ENCODE assay signal across 8 cellular contexts in genomic region chr20:35541783-35542662, GRCh38. TPM values are rescaled to one million over a fixed set of nuclear protein-coding genes. Genes with fewer than 3 reads are reported as not detected.
DNase-seq lines count a peak whose midpoint lies in the region; ATAC-seq, FAIRE-seq and TF ChIP-seq lines count a peak whose summit lies in the region.

ERGIC3 (plus strand) TSS chr20:35542078; CDS start chr20:35542098, 20 bp downstream.

- H3K9me1 ChIP-seq in keratinocyte (ENCODE audit: control insufficient read depth, extremely low read depth, insufficient read depth, low read length): peaks cover 2% of the 10 kb centered on the region

- peak within 1 kb of the TSS; percentile 82 for H3K4me2 ChIP-seq in keratinocyte (ENCODE audit: control insufficient read depth, extremely low read depth, insufficient read depth, low read depth, low read length)

- dilution Hi-C loops in keratinocyte (cut with MboI; ENCODE audit: extremely low pct_ligation_motif_present, low sequenced_read_pairs): no loop called here

- H2AFZ ChIP-seq in keratinocyte (ENCODE audit: control insufficient read depth, low read length): peak within 1 kb of the TSS; percentile 92

- H3K36me3 ChIP-seq in keratinocyte (ENCODE audit: control insufficient read depth in 2 of 2, extremely low read depth in 1 of 2, insufficient read depth in 2 of 2, low read length in 2 of 2): peaks cover 3 to 7% of the 10 kb centered on the region in 2 experiments

- H3K4me3 ChIP-seq in keratinocyte (ENCODE audit: control insufficient read depth in 2 of 3, extremely low read depth in 1 of 3, insufficient read depth in 2 of 3, low read depth in 1 of 3, low read length in 3 of 3): peak within 1 kb of the TSS; percentile 84 to 93 (median 85)

- peaks cover 13% of the 10 kb centered on the region for H3K4me1 ChIP-seq in keratinocyte (ENCODE audit: control insufficient read depth, extremely low read depth, insufficient read depth, low read length)

- no peaks in the 10 kb centered on the region for H3K27me3 ChIP-seq in keratinocyte (ENCODE audit: control insufficient read depth, extremely low read depth, insufficient read depth, low read length)

- DNase-seq in AG08396 (ENCODE audit: low spot score) (peak; percentile 96), NCI-H460 (ENCODE audit: extremely low read depth, low read depth) (peak; percentile 95), cerebellar cortex (ENCODE audit: low spot score) (peak; percentile 96), keratinocyte (ENCODE audit: low read depth, low spot score) (peak; percentile 62)
- peak; percentile 93 to 96 for DNase-seq in stimulated activated CD4-positive, alpha-beta T cell treated with anti-CD3 and anti-CD28 coated beads, Interleukin-15, amount 100 ng/mL, for 1 hour (ENCODE audit: low read depth in 1 of 2, low spot score in 1 of 2)

- no peak for FAIRE-seq in keratinocyte (lab: Jason Lieb, UNC)

- peak; percentile 80 for ATAC-seq in GM19025 (IDR thresholded peaks at IDR 0.05; ENCODE audit: low read depth, unreplicated experiment)
- ATAC-seq in HG03342 (IDR thresholded peaks at IDR 0.05; ENCODE audit: unreplicated experiment): peak; percentile 94
- ATAC-seq in activated CD4-positive, CD25-positive, alpha-beta regulatory T cell treated with anti-CD3 and anti-CD28 coated beads, Interleukin-2, amount 50 U/mL, for 24 hours: peak; percentile 97 to 98

- TF ChIP-seq CTCF in keratinocyte (optimal IDR thresholded peaks at IDR 0.05 in 1 of 3, IDR thresholded peaks at IDR 0.05 in 1 of 3, conservative IDR thresholded peaks at IDR 0.05 in 1 of 3; ENCODE audit: extremely low read depth in 1 of 3, insufficient read depth in 2 of 3, low read length in 3 of 3): no peak

- H3K79me2 ChIP-seq in keratinocyte (ENCODE audit: control insufficient read depth, insufficient read depth, low read length): peaks cover 5% of the 10 kb centered on the region

- H3K27ac ChIP-seq in keratinocyte (ENCODE audit: control insufficient read depth, insufficient read depth, low read length): peak within 1 kb of the TSS; percentile 81

- H3K9me3 ChIP-seq in keratinocyte (ENCODE audit: control insufficient read depth, low read depth, low read length): no peaks in the 10 kb centered on the region

- no peaks in the 10 kb centered on the region for H4K20me1 ChIP-seq in keratinocyte (ENCODE audit: control insufficient read depth, extremely low read depth, insufficient read depth, low read length)

- peak within 1 kb of the TSS; percentile 91 for H3K9ac ChIP-seq in keratinocyte (ENCODE audit: control insufficient read depth, extremely low read depth, insufficient read depth, low read length)

RNA-seq across cellular contexts. Expression of gene ERGIC3, which starts in this region (rescaled TPM):
- 161 and 177 TPM in 2 replicates for total RNA-seq in NCI-H460 (2014; rRNA removed; shearing (Covaris generic))
- 288 and 292 TPM in 2 replicates for polyA plus RNA-seq in NCI-H460 (2014; cell fraction: nucleus; rRNA removed)
- 201 to 259 TPM (median 242 TPM) in 3 replicates for polyA plus RNA-seq in keratinocyte
- 380 TPM for polyA plus RNA-seq in keratinocyte (2011; ENCODE audit: low read depth)
- polyA plus RNA-seq in keratinocyte (2011; cell fraction: cytosol; rRNA removed): 195 and 248 TPM in 2 replicates
- 208 and 217 TPM in 2 replicates for polyA plus RNA-seq in keratinocyte (2011; cell fraction: nucleus; rRNA removed)
- polyA plus RNA-seq in keratinocyte (2012; ENCODE audit: low replicate concordance): 207 and 212 TPM in 2 replicates
- 172 to 246 TPM (median 202 TPM) in 3 replicates for polyA minus RNA-seq in keratinocyte
- 117 TPM for polyA minus RNA-seq in keratinocyte (2011; cell fraction: cytosol; rRNA and poly(A)+ RNA removed)
- polyA minus RNA-seq in keratinocyte (2011; cell fraction: nucleus; rRNA and poly(A)+ RNA removed): 60.2 and 66.2 TPM in 2 replicates

Comparison
In these comparisons a context has a peak if more than half of its experiments do, and no peak if none do; other contexts are left out.
1. Peak in every context shown above with its lines: DNase-seq, ATAC-seq, H3K4me3 ChIP-seq and H3K27ac ChIP-seq.